ENCODE assay signal across 16 cellular contexts in the genomic region with DNA sequence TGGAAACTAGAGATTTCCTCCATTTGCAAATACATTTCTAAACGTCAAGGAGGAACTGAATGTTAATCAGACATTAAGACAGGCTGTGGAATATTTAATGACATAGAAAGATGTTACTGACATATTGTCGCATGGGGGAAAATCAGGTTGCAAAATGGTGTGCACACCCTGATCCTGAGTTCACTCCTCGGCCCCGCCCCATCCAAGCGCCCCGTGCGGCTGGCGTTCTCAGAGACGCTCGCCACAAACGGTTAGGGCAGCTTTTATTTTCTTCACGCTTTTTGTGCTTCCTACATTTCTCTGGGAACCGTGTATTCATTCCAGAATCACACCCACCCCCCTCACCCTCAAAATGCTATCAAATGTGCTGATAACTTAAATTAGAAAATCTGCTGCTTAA. TPM values are rescaled to one million over a fixed set of nuclear protein-coding genes. Genes with fewer than 3 reads are reported as not detected.
DNase-seq lines count a peak whose midpoint lies in the region; ATAC-seq and TF ChIP-seq lines count a peak whose summit lies in the region.
"Had no signal": no experiment of that assay in that cellular context is flagged by ENCODE, and none has a peak within 500 bp of the region (broad histone marks: within the 10 kb centered on the region; RNA-seq: fewer than 3 reads in every experiment).

No MANE protein-coding gene starts in this region.

- H3K27me3 Mint-ChIP-seq in activated T-cell treated with anti-CD3 and anti-CD28 coated beads, Interleukin-2, amount 50 U/mL, for 4 hours (ENCODE audit: low read depth), result peaks cover 6% of the 10 kb centered on the region
- peaks cover 3% of the 10 kb centered on the region for H3K27me3 Mint-ChIP-seq in brain
- no peaks in the 10 kb centered on the region for H3K27me3 Mint-ChIP-seq in CD8-positive, alpha-beta T cell (ENCODE audit: low read depth)

- H3K27ac ChIP-seq in psoas muscle, result no peak overlapping the region
- no peak overlapping the region for H3K27ac ChIP-seq in CD8-positive, alpha-beta T cell (ENCODE audit: low read depth, low read length)
- H3K27ac ChIP-seq: foreskin keratinocyte had no signal

- no peaks in the 10 kb centered on the region for H3K9me3 ChIP-seq in psoas muscle
- no peaks in the 10 kb centered on the region for H3K9me3 ChIP-seq in CD8-positive, alpha-beta T cell (ENCODE audit: low read length)
- H3K9me3 ChIP-seq: SJSA1 had no signal

- H3K27me3 ChIP-seq in psoas muscle (ENCODE audit: insufficient read depth in 3 of 3, low read length in 2 of 3), result no peaks in the 10 kb centered on the region
- no peaks in the 10 kb centered on the region for H3K27me3 ChIP-seq in CD8-positive, alpha-beta T cell (ENCODE audit: insufficient read depth, low read length)
- H3K27me3 ChIP-seq: dorsolateral prefrontal cortex, SJSA1 had no signal

- H3K4me3 Mint-ChIP-seq in activated T-cell treated with anti-CD3 and anti-CD28 coated beads, Interleukin-2, amount 50 U/mL, for 4 hours, result peak overlapping the region; percentile 12
- peak overlapping the region in 2 of 5 experiments; percentile 16 to 32 for H3K4me3 Mint-ChIP-seq in brain
- H3K4me3 Mint-ChIP-seq in CD8-positive, alpha-beta T cell, result no peak overlapping the region

- no peak for DNase-seq in activated T-cell treated with anti-CD3 and anti-CD28 coated beads, Interleukin-2, amount 50 U/mL, for 4 hours
- DNase-seq in activated T-cell treated with anti-CD3 and anti-CD28 coated beads for 4 hours, result no peak
- DNase-seq in NCI-H2227 treated with DMSO at 0.1 percent for 48 hours (lab: John Stamatoyannopoulos, UW), result peak; percentile 19
- peak; percentile 8 to 36 for DNase-seq in psoas muscle
- no peak for DNase-seq in NCI-H1436 treated with DMSO at 0.1 percent for 48 hours (lab: John Stamatoyannopoulos, UW)
- no peak for DNase-seq in CD8-positive, alpha-beta T cell
- DNase-seq: dorsolateral prefrontal cortex; foreskin keratinocyte; kidney; NCI-H510A; stimulated activated CD4-positive, alpha-beta T cell treated with anti-CD3 and anti-CD28 coated beads, Interleukin-12 subunit alpha, Interleukin-12 subunit beta, amount 100 ng/mL, for 4 hours had no signal

- no peaks in the 10 kb centered on the region for H3K36me3 Mint-ChIP-seq in activated T-cell treated with anti-CD3 and anti-CD28 coated beads, Interleukin-2, amount 50 U/mL, for 4 hours (ENCODE audit: insufficient read depth)
- no peaks in the 10 kb centered on the region for H3K36me3 Mint-ChIP-seq in brain
- H3K36me3 Mint-ChIP-seq in CD8-positive, alpha-beta T cell, result peaks cover 6% of the 10 kb centered on the region

- peaks cover 22% of the 10 kb centered on the region for H3K4me1 ChIP-seq in psoas muscle
- H3K4me1 ChIP-seq in CD8-positive, alpha-beta T cell (ENCODE audit: insufficient read depth, low read length), result peaks cover 10% of the 10 kb centered on the region

- H3K36me3 ChIP-seq in psoas muscle (ENCODE audit: insufficient read depth in 1 of 2, low read depth in 1 of 2), result peaks cover 0 to 18% of the 10 kb centered on the region in 2 donors
- H3K36me3 ChIP-seq in CD8-positive, alpha-beta T cell (ENCODE audit: insufficient read depth, low read length), result no peaks in the 10 kb centered on the region

- peak overlapping the region; percentile 78 to 97 (median 83) for H3K27ac Mint-ChIP-seq in brain
- H3K27ac Mint-ChIP-seq in CD8-positive, alpha-beta T cell, result no peak overlapping the region

- no peaks in the 10 kb centered on the region for H3K9me3 Mint-ChIP-seq in activated T-cell treated with anti-CD3 and anti-CD28 coated beads, Interleukin-2, amount 50 U/mL, for 4 hours
- H3K9me3 Mint-ChIP-seq in brain, result peaks cover 0 to 2% (median 0%) of the 10 kb centered on the region in 5 experiments
- no peaks in the 10 kb centered on the region for H3K9me3 Mint-ChIP-seq in CD8-positive, alpha-beta T cell

- no peak for TF ChIP-seq CTCF in brain (conservative IDR thresholded peaks at IDR 0.05)
- TF ChIP-seq CTCF in psoas muscle (IDR thresholded peaks at IDR 0.05), result no peak
- TF ChIP-seq CTCF in CD8-positive, alpha-beta T cell (IDR thresholded peaks at IDR 0.05), result no peak

- H3K4me3 ChIP-seq in psoas muscle, result no peak overlapping the region
- H3K4me3 ChIP-seq in CD8-positive, alpha-beta T cell (ENCODE audit: low read depth, low read length), result no peak overlapping the region
- H3K4me3 ChIP-seq: SJSA1 had no signal

- peaks cover 16% of the 10 kb centered on the region for H3K4me1 Mint-ChIP-seq in activated T-cell treated with anti-CD3 and anti-CD28 coated beads, Interleukin-2, amount 50 U/mL, for 4 hours (ENCODE audit: low read depth)
- H3K4me1 Mint-ChIP-seq in brain, result peaks cover 73% of the 10 kb centered on the region
- H3K4me1 Mint-ChIP-seq in CD8-positive, alpha-beta T cell (ENCODE audit: low read depth), result peaks cover 23% of the 10 kb centered on the region

- ATAC-seq in activated T-cell treated with anti-CD3 and anti-CD28 coated beads, Interleukin-2, amount 50 U/mL, for 4 hours, result no peak
- ATAC-seq in psoas muscle (no peak), GM21528 (IDR thresholded peaks at IDR 0.05; ENCODE audit: low FRiP score, unreplicated experiment) (no peak)
- no peak for ATAC-seq in CD8-positive, alpha-beta T cell
- ATAC-seq: foreskin keratinocyte had no signal

- CTCF ChIA-PET in CD8-positive, alpha-beta T cell (lab: Charles Lee), result interaction anchor here (0.9 to 1.0 kb wide), 2 partner anchors 41 to 52 kb away, joined by 3 read pairs; no protein-coding TSS in a partner anchor

- POLR2A ChIA-PET in CD8-positive, alpha-beta T cell (lab: Charles Lee), result no interaction called here

- 60 to 70% (median 64%) methylated on average over 13 of the region's 13 CpGs for WGBS in psoas muscle, 3 donors

- intact Hi-C loops in psoas muscle (cut with DNase I), result no loop called here
- intact Hi-C loops in CD8-positive, alpha-beta T cell (cut with DNase I, micrococcal nuclease), result loop anchor here in 1 of 2 experiments (10.0 kb wide), 1 partner anchor 51 kb away; a partner anchor contains a TSS

RNA-seq across cellular contexts. Expression of a gene that starts 10.8 kb away (rescaled TPM):
- total RNA-seq in activated T-cell treated with anti-CD3 and anti-CD28 coated beads, Interleukin-2, amount 50 U/mL, for 4 hours, result not detected
- not detected for polyA plus RNA-seq in brain (ENCODE audit: insufficient read depth, low read depth, low replicate concordance)
- total RNA-seq in psoas muscle, result not detected
- not detected for polyA plus RNA-seq in psoas muscle
- not detected for total RNA-seq in CD8-positive, alpha-beta T cell
- total RNA-seq: dorsolateral prefrontal cortex, foreskin keratinocyte, kidney, LHCN-M2, SJSA1 had no signal
- polyA plus RNA-seq: adipose tissue, foreskin keratinocyte had no signal

RNA-seq across cellular contexts. Expression of a gene that starts 25.3 kb away (rescaled TPM):
- not detected for total RNA-seq in activated T-cell treated with anti-CD3 and anti-CD28 coated beads, Interleukin-2, amount 50 U/mL, for 4 hours
- polyA plus RNA-seq in brain (ENCODE audit: insufficient read depth, low read depth, low replicate concordance) (not detected), psoas muscle (under 1 TPM in 1 of 3 donors, not detected in 2; 0.01 TPM)
- total RNA-seq in psoas muscle, result not detected
- not detected for total RNA-seq in CD8-positive, alpha-beta T cell
- total RNA-seq: foreskin keratinocyte, kidney, LHCN-M2, SJSA1 had no signal
- polyA plus RNA-seq: adipose tissue, foreskin keratinocyte had no signal

RNA-seq across cellular contexts. Expression of a gene that starts 52.7 kb away (rescaled TPM):
- total RNA-seq in activated T-cell treated with anti-CD3 and anti-CD28 coated beads, Interleukin-2, amount 50 U/mL, for 4 hours, result 1 to 10 TPM; 4.8 to 6.2 (median 6.1) TPM
- polyA plus RNA-seq in brain (ENCODE audit: insufficient read depth, low read depth, low replicate concordance) (151 TPM), psoas muscle (10 to 100 TPM; 15.5 to 24.0 (median 20.7) TPM)
- total RNA-seq in psoas muscle, result 10 to 100 TPM; 28.2 to 49.9 (median 31.9) TPM
- total RNA-seq in CD8-positive, alpha-beta T cell, result 10 to 100 TPM; 84.7 to 96.8 TPM

Comparison
In these comparisons a context has a peak if more than half of its experiments do, and no peak if none do; other contexts are left out.
1. DNase-seq: peak in NCI-H2227 treated with DMSO at 0.1 percent for 48 hours (single experiment) and psoas muscle (2 of 2); none in activated T-cell treated with anti-CD3 and anti-CD28 coated beads, Interleukin-2, amount 50 U/mL, for 4 hours (single experiment), activated T-cell treated with anti-CD3 and anti-CD28 coated beads for 4 hours (single experiment), NCI-H1436 treated with DMSO at 0.1 percent for 48 hours (single experiment) and CD8-positive, alpha-beta T cell (0 of 7).
2. RNA of a gene that starts 52.7 kb away (total RNA-seq): 84.7 to 96.8 TPM in CD8-positive, alpha-beta T cell and 28.2 to 49.9 TPM in psoas muscle; 4.8 to 6.2 TPM in activated T-cell treated with anti-CD3 and anti-CD28 coated beads, Interleukin-2, amount 50 U/mL, for 4 hours; every median in the first group is over 4 times any median in the second.